Comparison of ENCODE assay signal across 13 cellular contexts in the genomic region with DNA sequence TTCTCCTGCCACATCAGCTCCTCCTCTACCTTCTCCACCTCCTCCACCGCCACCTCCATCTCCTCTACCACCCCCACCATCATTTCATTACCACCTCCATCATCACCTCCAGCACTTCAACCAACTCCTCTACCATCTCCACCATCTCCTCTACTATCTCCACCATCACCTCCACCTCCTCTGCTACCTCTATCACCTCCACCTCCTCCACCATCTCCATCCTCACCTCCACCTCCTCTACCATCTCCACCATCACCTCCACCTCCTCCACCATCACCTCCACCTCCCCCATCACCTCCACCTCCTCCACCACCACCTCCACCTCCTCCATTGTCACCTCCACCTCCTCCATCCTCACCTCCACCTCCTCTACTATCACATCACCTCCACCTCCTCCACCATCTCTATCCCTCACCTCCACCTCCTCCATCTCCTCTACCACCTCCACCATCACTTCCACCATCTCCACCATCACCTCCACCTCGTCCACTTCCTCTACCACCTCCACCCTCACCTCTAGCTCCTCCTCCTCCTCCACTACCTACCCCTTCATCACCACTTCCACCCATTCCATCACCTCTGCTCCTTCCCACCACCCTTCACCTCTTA.
"Had no signal": no experiment of that assay in that cellular context is flagged by ENCODE, and none has a peak within 500 bp of the region (broad histone marks: within the 10 kb centered on the region; RNA-seq: fewer than 3 reads in every experiment).

No MANE protein-coding gene starts in this region.

- H3K27ac Mint-ChIP-seq: activated naive CD8-positive, alpha-beta T cell treated with anti-CD3 and anti-CD28 coated beads for 36 hours had no signal

- DNase-seq: activated CD4-positive, alpha-beta T cell treated with anti-CD3 and anti-CD28 coated beads, Interleukin-2, amount 50 U/mL, for 4 hours; activated gamma-delta T cell; activated naive CD8-positive, alpha-beta T cell treated with anti-CD3 and anti-CD28 coated beads for 36 hours; activated T-cell treated with anti-CD3 and anti-CD28 coated beads, Interleukin-2, amount 50 U/mL, for 48 hours; aorta; dermis blood vessel endothelial cell; erythroblast; hypothalamus; posterior cingulate gyrus; stimulated activated CD4-positive, alpha-beta T cell treated with anti-CD3 and anti-CD28 coated beads, Interleukin-12 subunit alpha, Interleukin-12 subunit beta, amount 100 ng/mL, for 4 hours; stimulated activated naive CD4-positive, alpha-beta T cell had no signal

- H3K36me3 Mint-ChIP-seq: activated naive CD8-positive, alpha-beta T cell treated with anti-CD3 and anti-CD28 coated beads for 36 hours had no signal

- H3K9me3 Mint-ChIP-seq: activated naive CD8-positive, alpha-beta T cell treated with anti-CD3 and anti-CD28 coated beads for 36 hours had no signal

- H3K4me3 Mint-ChIP-seq: activated naive CD8-positive, alpha-beta T cell treated with anti-CD3 and anti-CD28 coated beads for 36 hours had no signal

- ATAC-seq: naive thymus-derived CD4-positive, alpha-beta T cell; sciatic nerve had no signal
